In genomic region chr3:25597535-25598101, GRCh38 we compare ENCODE assay signal across 16 cellular contexts.
DNase-seq lines count a peak whose midpoint lies in the region; ATAC-seq and TF ChIP-seq lines count a peak whose summit lies in the region.
"Had no signal": no experiment of that assay in that cellular context is flagged by ENCODE, and none has a peak within 500 bp of the region (broad histone marks: within the 10 kb centered on the region; RNA-seq: fewer than 3 reads in every experiment).

No MANE protein-coding gene starts in this region.

- ATAC-seq in natural killer cell (peak in 1 of 3 donors; percentile 56), lower lobe of right lung (no peak), GM21528 (IDR thresholded peaks at IDR 0.05; ENCODE audit: low FRiP score, unreplicated experiment) (no peak), GM18517 (IDR thresholded peaks at IDR 0.05; ENCODE audit: unreplicated experiment) (no peak)
- no peak for ATAC-seq in natural killer cell treated with Interleukin-12 subunit alpha and Interleukin-12 subunit beta and Interleukin-15 and Interleukin-18, amount 100 ng/mL, for 72 hours
- ATAC-seq: PC-3 had no signal

- peaks cover 65% of the 10 kb centered on the region for H3K36me3 ChIP-seq in lower lobe of right lung

- no peak overlapping the region for H3K4me3 ChIP-seq in lower lobe of right lung
- H3K4me3 ChIP-seq: BLaER1 treated with 17β-estradiol and CSF1 and Interleukin-3, amounts not matched to agents 10 nM and 100 nM had no signal

- intact Hi-C loops in natural killer cell (cut with micrococcal nuclease) (loop anchor here (10.0 kb wide), 1 partner anchor 633 kb away; no protein-coding TSS in a partner anchor), lower lobe of right lung (cut with DNase I) (loop anchor here (5.0 to 10.0 kb wide), 2 partner anchors 640 to 823 kb away; no protein-coding TSS in a partner anchor)

- peaks cover 36% of the 10 kb centered on the region for H3K36me3 Mint-ChIP-seq in natural killer cell
- H3K36me3 Mint-ChIP-seq in natural killer cell treated with Interleukin-12 subunit alpha and Interleukin-12 subunit beta and Interleukin-15 and Interleukin-18, amount 100 ng/mL, for 72 hours: peaks cover 23% of the 10 kb centered on the region

- no peaks in the 10 kb centered on the region for H3K27me3 ChIP-seq in lower lobe of right lung (ENCODE audit: low read depth)
- H3K27me3 ChIP-seq: BLaER1 treated with 17β-estradiol and CSF1 and Interleukin-3, amounts not matched to agents 10 nM and 100 nM had no signal

- H3K27me3 Mint-ChIP-seq in natural killer cell (ENCODE audit: low read depth in 2 of 2): no peaks in the 10 kb centered on the region
- H3K27me3 Mint-ChIP-seq in natural killer cell treated with Interleukin-12 subunit alpha and Interleukin-12 subunit beta and Interleukin-15 and Interleukin-18, amount 100 ng/mL, for 72 hours: no peaks in the 10 kb centered on the region
- H3K27me3 Mint-ChIP-seq: IgD-negative memory B cell had no signal

- H3K27ac Mint-ChIP-seq in natural killer cell: peak overlapping the region; percentile 24 to 41
- H3K27ac Mint-ChIP-seq in natural killer cell treated with Interleukin-12 subunit alpha and Interleukin-12 subunit beta and Interleukin-15 and Interleukin-18, amount 100 ng/mL, for 72 hours: no peak overlapping the region

- no peaks in the 10 kb centered on the region for H3K9me3 ChIP-seq in lower lobe of right lung
- H3K9me3 ChIP-seq: BLaER1 treated with 17β-estradiol and CSF1 and Interleukin-3, amounts not matched to agents 10 nM and 100 nM had no signal

- H3K4me3 Mint-ChIP-seq in natural killer cell: no peak overlapping the region
- H3K4me3 Mint-ChIP-seq in natural killer cell treated with Interleukin-12 subunit alpha and Interleukin-12 subunit beta and Interleukin-15 and Interleukin-18, amount 100 ng/mL, for 72 hours: no peak overlapping the region
- H3K4me3 Mint-ChIP-seq: IgD-negative memory B cell had no signal

- H3K9me3 Mint-ChIP-seq in natural killer cell: no peaks in the 10 kb centered on the region
- no peaks in the 10 kb centered on the region for H3K9me3 Mint-ChIP-seq in natural killer cell treated with Interleukin-12 subunit alpha and Interleukin-12 subunit beta and Interleukin-15 and Interleukin-18, amount 100 ng/mL, for 72 hours
- H3K9me3 Mint-ChIP-seq: IgD-negative memory B cell had no signal

- H3K4me1 ChIP-seq in lower lobe of right lung: peaks cover 20% of the 10 kb centered on the region

- H3K4me1 Mint-ChIP-seq in natural killer cell: peaks cover 0 to 11% of the 10 kb centered on the region in 2 donors
- peaks cover 5 to 10% of the 10 kb centered on the region in 2 donors for H3K4me1 Mint-ChIP-seq in natural killer cell treated with Interleukin-12 subunit alpha and Interleukin-12 subunit beta and Interleukin-15 and Interleukin-18, amount 100 ng/mL, for 72 hours (ENCODE audit: low read depth in 2 of 2)

- TF ChIP-seq CTCF in natural killer cell (IDR thresholded peaks at IDR 0.05) (no peak), lower lobe of right lung (IDR thresholded peaks at IDR 0.05) (no peak)

- peak in 2 of 3 experiments; percentile 15 to 66 for DNase-seq in NCI-H1417 (lab: John Stamatoyannopoulos, UW)
- DNase-seq in NCI-H1417 treated with DMSO at 0.1 percent for 48 hours (lab: John Stamatoyannopoulos, UW): no peak
- no peak for DNase-seq in natural killer cell
- DNase-seq in natural killer cell treated with Interleukin-12 subunit alpha and Interleukin-12 subunit beta and Interleukin-15 and Interleukin-18, amount 100 ng/mL, for 72 hours (ENCODE audit: low spot score): no peak
- DNase-seq in lower lobe of right lung: no peak
- DNase-seq in dermis blood vessel endothelial cell: no peak
- DNase-seq: 8988T, EL, HCEC 1CT, NCI-H2227 treated with DMSO at 0.1 percent for 48 hours, NCI-H526, PC-3 had no signal

- H3K27ac ChIP-seq in lower lobe of right lung: peak overlapping the region; percentile 8
- H3K27ac ChIP-seq: BLaER1 treated with 17β-estradiol and CSF1 and Interleukin-3, amounts not matched to agents 10 nM and 100 nM had no signal

Comparison
In these comparisons a context has a peak if more than half of its experiments do, and no peak if none do; other contexts are left out.
1. DNase-seq: peak in NCI-H1417 (2 of 3); none in NCI-H1417 treated with DMSO at 0.1 percent for 48 hours (single experiment), natural killer cell (single experiment), natural killer cell treated with Interleukin-12 subunit alpha and Interleukin-12 subunit beta and Interleukin-15 and Interleukin-18, amount 100 ng/mL, for 72 hours (single experiment), lower lobe of right lung (single experiment) and dermis blood vessel endothelial cell (single experiment).
2. H3K27ac Mint-ChIP-seq: peak in natural killer cell (2 of 2); none in natural killer cell treated with Interleukin-12 subunit alpha and Interleukin-12 subunit beta and Interleukin-15 and Interleukin-18, amount 100 ng/mL, for 72 hours (0 of 2).